28 cellular contexts compared by ENCODE assay signal in the genomic region with DNA sequence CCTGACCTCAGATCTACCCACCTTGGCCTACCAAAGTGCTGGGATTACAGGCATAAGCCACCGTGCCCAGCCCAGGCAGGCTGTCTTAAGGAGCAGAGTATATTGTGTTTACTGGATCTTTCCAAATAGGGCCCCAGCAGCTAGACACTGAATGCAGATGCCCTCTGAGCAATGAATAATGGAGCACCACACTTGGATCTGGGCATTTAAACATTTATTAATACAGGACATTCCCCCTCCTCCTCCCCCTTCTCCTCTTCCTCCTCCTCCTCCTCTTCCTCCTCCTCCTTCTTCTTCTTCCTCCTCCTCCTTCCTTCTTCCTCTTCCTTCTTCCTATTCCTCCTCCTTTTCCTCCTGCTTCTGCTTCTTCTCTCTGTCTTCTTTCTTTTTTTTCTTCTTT.
"Had no signal": no experiment of that assay in that cellular context is flagged by ENCODE, and none has a peak within 500 bp of the region (broad histone marks: within the 10 kb centered on the region; RNA-seq: fewer than 3 reads in every experiment).

No MANE protein-coding gene starts in this region.

- H3K27me3 ChIP-seq: neural progenitor cell, ovary, spleen, stomach, thyroid gland, tibial nerve, upper lobe of left lung, vagina had no signal

- ATAC-seq: naive thymus-derived CD4-positive, alpha-beta T cell; natural killer cell; psoas muscle; right cardiac atrium; sciatic nerve; stimulated activated naive B cell treated with anti-CD40 and anti-IgM and Interleukin-4, amounts not matched to agents 10 μg/mL and 1 μg/mL and 100 μg/mL, for 72 hours had no signal

- H2AFZ ChIP-seq: neural progenitor cell, parathyroid adenoma had no signal

- H3K79me2 ChIP-seq: parathyroid adenoma had no signal

- H3K4me2 ChIP-seq: neural progenitor cell, smooth muscle cell had no signal

- H3K4me1 ChIP-seq: neural progenitor cell, parathyroid adenoma, psoas muscle, stomach, vagina had no signal

- H3K9ac ChIP-seq: neural progenitor cell, parathyroid adenoma had no signal

- FAIRE-seq: urothelium cell line had no signal

- H3K27ac ChIP-seq: neural progenitor cell, ovary, parathyroid adenoma, psoas muscle, skin epidermis, spleen, stomach, thoracic aorta, thyroid gland, tibial nerve, upper lobe of left lung, vagina had no signal

- DNase-seq: naive thymus-derived CD4-positive, alpha-beta T cell; natural killer cell; occipital lobe; ovary; posterior cingulate gyrus; psoas muscle; right cardiac atrium; spleen; stimulated activated CD4-positive, alpha-beta T cell treated with anti-CD3 and anti-CD28 coated beads, Interleukin-12 subunit alpha, Interleukin-12 subunit beta, amount 100 ng/mL, for 4 hours; stimulated activated CD4-positive, alpha-beta T cell treated with anti-CD3 and anti-CD28 coated beads, Interleukin-1b, Interleukin-23, amount 100 ng/mL, for 48 hours; stimulated activated CD4-positive, alpha-beta T cell treated with anti-CD3 and anti-CD28 coated beads, Interleukin-4, amount 100 ng/mL, for 1 hour; stimulated activated CD4-positive, alpha-beta T cell treated with anti-CD3 and anti-CD28 coated beads, Interleukin-4, amount 100 ng/mL, for 4 hours; stimulated activated CD8-positive, alpha-beta memory T cell treated with anti-CD3 and anti-CD28 coated beads, Interleukin-4, amount 100 ng/mL, for 48 hours; stimulated activated naive B cell treated with anti-CD40 and anti-IgM and Interleukin-4, amounts not matched to agents 10 μg/mL and 1 μg/mL and 100 μg/mL, for 72 hours; stimulated activated naive CD4-positive, alpha-beta T cell treated with Interleukin-2 at 50 U/mL for 16 hours; stomach; thyroid gland; trophoblast cell; upper lobe of left lung had no signal

- H3K4me3 ChIP-seq: neural progenitor cell, ovary, psoas muscle, skin epidermis, smooth muscle cell, spleen, stomach, thoracic aorta, thyroid gland, tibial nerve, upper lobe of left lung, vagina had no signal

- H3K36me3 ChIP-seq: neural progenitor cell, ovary, spleen, stomach, thoracic aorta, thyroid gland, tibial nerve, upper lobe of left lung, vagina had no signal

- H3K9me3 ChIP-seq: ovary, psoas muscle, spleen, stomach, thoracic aorta, thyroid gland, tibial nerve, upper lobe of left lung, vagina had no signal
